Comparison of ENCODE assay signal across 9 cellular contexts in the genomic region with DNA sequence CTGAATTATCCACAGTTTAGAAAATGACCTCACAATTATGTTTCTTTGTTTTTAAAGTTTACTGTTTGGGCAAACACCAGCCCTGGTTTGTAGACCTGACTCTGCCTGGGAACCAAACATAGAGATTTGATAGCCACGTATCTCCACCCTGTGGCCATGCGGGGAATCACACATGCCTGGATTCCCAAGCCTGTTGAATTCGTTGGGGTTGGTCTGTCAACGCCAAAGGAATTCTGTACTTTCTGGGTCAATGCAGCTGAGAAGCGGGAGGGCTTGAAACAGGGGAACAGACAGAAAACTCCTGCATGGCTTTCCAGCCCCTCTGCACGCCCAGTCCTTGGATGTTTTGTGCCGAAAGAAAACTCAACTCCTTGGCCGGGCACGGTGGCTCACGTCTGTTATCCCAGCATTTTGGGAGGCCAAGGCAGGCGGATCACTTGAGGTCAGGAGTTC. TPM values are rescaled to one million over a fixed set of nuclear protein-coding genes. Genes with fewer than 3 reads are reported as not detected.
DNase-seq lines count a peak whose midpoint lies in the region; ATAC-seq and TF ChIP-seq lines count a peak whose summit lies in the region.
"Had no signal": no experiment of that assay in that cellular context is flagged by ENCODE, and none has a peak within 500 bp of the region (broad histone marks: within the 10 kb centered on the region; RNA-seq: fewer than 3 reads in every experiment).

No MANE protein-coding gene starts in this region.

- H3K27me3 Mint-ChIP-seq in nephron (ENCODE audit: low read depth) = peaks cover 8% of the 10 kb centered on the region

- DNase-seq in DMS53 treated with DMSO at 0.1 percent for 48 hours (lab: John Stamatoyannopoulos, UW; ENCODE audit: unreplicated experiment) = peak; percentile 68
- peak; percentile 86 for DNase-seq in HT-29 (ENCODE audit: low spot score)
- DNase-seq in RKO (ENCODE audit: low spot score) = peak; percentile 72
- peak; percentile 37 for DNase-seq in activated T-helper 1 cell treated with Interleukin-2 at 50 U/mL for 16 hours (ENCODE audit: low read depth)
- DNase-seq in fibroblast of pulmonary artery (ENCODE audit: low read depth) = peak; percentile 74
- DNase-seq in thoracic aorta (ENCODE audit: low spot score) = no peak
- no peak for DNase-seq in OCI-M2 (lab: John Stamatoyannopoulos, UW; ENCODE audit: unreplicated experiment)

- H3K4me1 ChIP-seq in thoracic aorta (ENCODE audit: control insufficient read depth in 1 of 2, low read depth in 2 of 2) = no peaks in the 10 kb centered on the region

- no peak overlapping the region for H3K27ac ChIP-seq in thoracic aorta

- H3K9me3 ChIP-seq in thoracic aorta = no peaks in the 10 kb centered on the region

- no peaks in the 10 kb centered on the region for H3K27me3 ChIP-seq in thoracic aorta (replicated peaks; ENCODE audit: insufficient read depth)

- H3K36me3 Mint-ChIP-seq in nephron (ENCODE audit: low read depth) = no peaks in the 10 kb centered on the region

- no peaks in the 10 kb centered on the region for H3K4me1 Mint-ChIP-seq in nephron

- TF ChIP-seq CTCF in fibroblast of pulmonary artery (IDR thresholded peaks at IDR 0.05; ENCODE audit: low read length, missing control alignments) = peak; percentile 96
- TF ChIP-seq CTCF in nephron (IDR thresholded peaks at IDR 0.05; ENCODE audit: unreplicated experiment in 3 of 3) = peak; percentile 91 to 94 (median 92)
- peak; percentile 89 for TF ChIP-seq CTCF in thoracic aorta (IDR thresholded peaks at IDR 0.05)

- H3K4me3 ChIP-seq in fibroblast of pulmonary artery (replicated peaks; ENCODE audit: low read depth, low read length) = no peak overlapping the region
- H3K4me3 ChIP-seq in thoracic aorta = no peak overlapping the region

- H3K9me3 Mint-ChIP-seq in nephron = peaks cover 4% of the 10 kb centered on the region

- no peak for ATAC-seq in thoracic aorta (ENCODE audit: insufficient number of reproducible peaks, low FRiP score, low read depth)

- H3K27ac Mint-ChIP-seq in nephron = peak overlapping the region in 2 of 3 experiments; percentile 43 to 54
- H3K27ac Mint-ChIP-seq: activated naive CD8-positive, alpha-beta T cell had no signal

- no peaks in the 10 kb centered on the region for H3K36me3 ChIP-seq in thoracic aorta

- no peak overlapping the region for H3K4me3 Mint-ChIP-seq in nephron
- H3K4me3 Mint-ChIP-seq: activated naive CD8-positive, alpha-beta T cell had no signal

RNA-seq across cellular contexts. Expression of gene CD300A, which starts 27.0 kb away (rescaled TPM):
- not detected in 2 replicates for total RNA-seq in HT-29 (2014; rRNA removed; shearing (Covaris generic))
- total RNA-seq in thoracic aorta = 1 to 10 TPM; 7.7 to 8.0 TPM

RNA-seq across cellular contexts. Expression of gene CD300LB, which starts 37.9 kb away (rescaled TPM):
- total RNA-seq in HT-29 (2014; rRNA removed; shearing (Covaris generic)) = not detected in 2 replicates
- total RNA-seq in thoracic aorta = under 1 TPM; 0.81 to 0.85 TPM

RNA-seq across cellular contexts. Expression of gene CD300C, which starts 52.5 kb away (rescaled TPM):
- total RNA-seq in HT-29 (2014; rRNA removed; shearing (Covaris generic)) = 0.48 and 0.68 TPM in 2 replicates
- total RNA-seq in thoracic aorta = 1 to 10 TPM; 2.5 to 4.3 TPM

Comparison
In these comparisons a context has a peak if more than half of its experiments do, and no peak if none do; other contexts are left out.
1. DNase-seq: peak in DMS53 treated with DMSO at 0.1 percent for 48 hours (single experiment), HT-29 (single experiment), RKO (single experiment), activated T-helper 1 cell treated with Interleukin-2 at 50 U/mL for 16 hours (single experiment) and fibroblast of pulmonary artery (single experiment); none in thoracic aorta (single experiment) and OCI-M2 (single experiment).
2. Peak in every context shown above with its lines, with median percentiles within 50 percentile points of each other: CTCF ChIP-seq.